In the genomic region with DNA sequence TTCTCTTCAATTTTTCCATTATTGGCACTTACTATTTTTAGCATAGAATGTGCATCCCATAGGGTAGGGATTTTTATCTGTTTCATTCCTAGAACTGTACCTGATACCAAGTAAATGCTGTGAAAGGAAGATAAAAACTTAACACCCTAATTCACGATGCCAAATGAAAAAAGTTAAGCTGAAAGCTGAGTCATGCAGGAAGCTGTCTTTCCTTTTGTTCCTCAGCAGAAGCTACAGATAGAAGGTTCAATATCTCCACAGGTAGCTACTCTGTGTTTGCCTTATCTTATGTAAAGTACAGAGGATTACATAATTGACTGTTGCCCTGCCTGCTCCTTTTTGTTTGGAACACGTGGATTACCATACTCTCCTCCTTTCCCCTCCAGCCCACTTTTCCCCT, we compare ENCODE assay signal across 12 cellular contexts.
DNase-seq lines count a peak whose midpoint lies in the region; ATAC-seq and TF ChIP-seq lines count a peak whose summit lies in the region.
"Had no signal": no experiment of that assay in that cellular context is flagged by ENCODE, and none has a peak within 500 bp of the region (broad histone marks: within the 10 kb centered on the region; RNA-seq: fewer than 3 reads in every experiment).

No MANE protein-coding gene starts in this region.

- TF ChIP-seq CTCF in A673 (conservative IDR thresholded peaks at IDR 0.05; ENCODE audit: low read depth, low read length): no peak
- no peak for TF ChIP-seq CTCF in H9 (conservative IDR thresholded peaks at IDR 0.05)
- no peak for TF ChIP-seq CTCF in PC-3 (conservative IDR thresholded peaks at IDR 0.05; ENCODE audit: low read depth, low read length)
- no peak for TF ChIP-seq CTCF in CD8-positive, alpha-beta T cell (IDR thresholded peaks at IDR 0.05)
- TF ChIP-seq CTCF in left ventricle myocardium inferior (IDR thresholded peaks at IDR 0.05; ENCODE audit: borderline replicate concordance): no peak

- H2BK15ac ChIP-seq in H9 (ENCODE audit: low read depth, low read length): no peak overlapping the region

- no peak overlapping the region for H2BK12ac ChIP-seq in H9 (ENCODE audit: insufficient read length, low read depth, low read length)

- no peaks in the 10 kb centered on the region for H3K79me1 ChIP-seq in H9 (ENCODE audit: insufficient read depth, low read depth, low read length, poor library complexity, severe bottlenecking)

- no peak overlapping the region for H2BK120ac ChIP-seq in H9 (ENCODE audit: low read depth, low read length, poor library complexity, severe bottlenecking)

- intact Hi-C loops in A673 (cut with micrococcal nuclease; ENCODE audit: unreplicated experiment) (no loop called here), PC-3 (cut with micrococcal nuclease) (loop anchor here (1.0 kb wide), 1 partner anchor 12 kb away; no protein-coding TSS in a partner anchor), left ventricle myocardium inferior (cut with micrococcal nuclease) (no loop called here)
- intact Hi-C loops in CD8-positive, alpha-beta T cell (cut with DNase I, micrococcal nuclease): no loop called here

- no peak overlapping the region for H3K18ac ChIP-seq in H9 (ENCODE audit: insufficient read length, low read depth, low read length)

- no peak overlapping the region for H4K91ac ChIP-seq in H9 (ENCODE audit: insufficient read length, low read depth, low read length)

- H4K5ac ChIP-seq in H9 (ENCODE audit: insufficient read length, low read depth, low read length): no peak overlapping the region

- H3K36me3 ChIP-seq in A673 (ENCODE audit: insufficient read depth, low read length, poor library complexity, severe bottlenecking) (no peaks in the 10 kb centered on the region), PC-3 (ENCODE audit: low read depth, low read length) (no peaks in the 10 kb centered on the region), left ventricle myocardium inferior (peaks cover 48% of the 10 kb centered on the region)
- peaks cover 1% of the 10 kb centered on the region for H3K36me3 ChIP-seq in CD8-positive, alpha-beta T cell (ENCODE audit: insufficient read depth, low read length)
- H3K36me3 ChIP-seq: breast epithelium had no signal

- peaks cover 14 to 17% of the 10 kb centered on the region in 2 experiments for H3K9me3 Mint-ChIP-seq in H9
- H3K9me3 Mint-ChIP-seq in CD8-positive, alpha-beta T cell: no peaks in the 10 kb centered on the region

- no peaks in the 10 kb centered on the region for H3K27me3 ChIP-seq in A673 (replicated peaks; ENCODE audit: insufficient read depth, low read depth, low read length, poor library complexity)
- H3K27me3 ChIP-seq in H9 (ENCODE audit: insufficient read depth, low read length): no peaks in the 10 kb centered on the region
- no peaks in the 10 kb centered on the region for H3K27me3 ChIP-seq in PC-3 (ENCODE audit: low read length)
- H3K27me3 ChIP-seq in CD8-positive, alpha-beta T cell (ENCODE audit: insufficient read depth, low read length): no peaks in the 10 kb centered on the region
- no peaks in the 10 kb centered on the region for H3K27me3 ChIP-seq in left ventricle myocardium inferior (ENCODE audit: low read depth)
- H3K27me3 ChIP-seq: breast epithelium had no signal

- H3K9me3 ChIP-seq in A673 (ENCODE audit: low read depth, low read length, poor library complexity, severe bottlenecking): no peaks in the 10 kb centered on the region
- peaks cover 3% of the 10 kb centered on the region for H3K9me3 ChIP-seq in H9 (ENCODE audit: control insufficient read depth, low read depth, low read length)
- no peaks in the 10 kb centered on the region for H3K9me3 ChIP-seq in PC-3 (ENCODE audit: low read length)
- H3K9me3 ChIP-seq in CD8-positive, alpha-beta T cell (ENCODE audit: low read length): no peaks in the 10 kb centered on the region
- H3K9me3 ChIP-seq in left ventricle myocardium inferior (replicated peaks): peaks cover 5% of the 10 kb centered on the region
- H3K9me3 ChIP-seq: breast epithelium had no signal

- TF ChIP-seq POLR2A in erythroblast (IDR thresholded peaks at IDR 0.05; ENCODE audit: low read length): no peak

- H3K23ac ChIP-seq in H9 (ENCODE audit: insufficient read length, low read depth, low read length): no peak overlapping the region

- H2AK5ac ChIP-seq in H9 (ENCODE audit: insufficient read length, low read length): no peak overlapping the region

- H3K4me3 ChIP-seq in A673 (ENCODE audit: low read depth, low read length, poor library complexity, severe bottlenecking) (no peak overlapping the region), PC-3 (ENCODE audit: low read length) (no peak overlapping the region), left ventricle myocardium inferior (no peak overlapping the region)
- no peak overlapping the region for H3K4me3 ChIP-seq in CD8-positive, alpha-beta T cell (ENCODE audit: low read depth, low read length)
- H3K4me3 ChIP-seq: breast epithelium had no signal

- no TSS peak for BruUV-seq in A673 (replicated peaks; lab: Mats Ljungman, UMichigan)
- no TSS peak for BruUV-seq in PC-3 (replicated peaks; lab: Mats Ljungman, UMichigan)

- no peak; the same call in 1 of the 2 replicates for ATAC-seq in PC-3
- no peak for ATAC-seq in CD8-positive, alpha-beta T cell

- H3F3A ChIP-seq in PC-3 (ENCODE audit: low read length, unreplicated experiment): no peaks in the 10 kb centered on the region

- H3K27ac ChIP-seq in A673 (ENCODE audit: low read depth, low read length, poor library complexity, severe bottlenecking): no peak overlapping the region
- peak overlapping the region; percentile 24 for H3K27ac ChIP-seq in H9 (ENCODE audit: insufficient read length, low read depth, low read length)
- H3K27ac ChIP-seq in PC-3 (ENCODE audit: low read length): no peak overlapping the region
- H3K27ac ChIP-seq in CD8-positive, alpha-beta T cell (ENCODE audit: low read depth, low read length): no peak overlapping the region
- H3K27ac ChIP-seq in left ventricle myocardium inferior (replicated peaks): no peak overlapping the region
- H3K27ac ChIP-seq: breast epithelium, RWPE1 had no signal

- peaks cover 6% of the 10 kb centered on the region for H3K4me1 ChIP-seq in A673 (ENCODE audit: insufficient read depth, low read length, poor library complexity, severe bottlenecking)
- H3K4me1 ChIP-seq in H9 (ENCODE audit: insufficient read depth, low read length): peaks cover 4% of the 10 kb centered on the region; the same call in 1 of the 2 replicates
- H3K4me1 ChIP-seq in PC-3 (ENCODE audit: insufficient read depth, low read length): peaks cover 9% of the 10 kb centered on the region
- no peaks in the 10 kb centered on the region for H3K4me1 ChIP-seq in CD8-positive, alpha-beta T cell (ENCODE audit: insufficient read depth, low read length)
- no peaks in the 10 kb centered on the region for H3K4me1 ChIP-seq in left ventricle myocardium inferior
- H3K4me1 ChIP-seq: breast epithelium had no signal

- H3K27ac Mint-ChIP-seq in H9: peak overlapping the region; percentile 99
- H3K27ac Mint-ChIP-seq in CD8-positive, alpha-beta T cell: no peak overlapping the region
- H3K27ac Mint-ChIP-seq: nephron had no signal

- H3K79me2 ChIP-seq in H9 (ENCODE audit: insufficient read depth, low read length) (no peaks in the 10 kb centered on the region), PC-3 (ENCODE audit: low read length) (no peaks in the 10 kb centered on the region)

- peak overlapping the region; percentile 5 for H3K4me2 ChIP-seq in H9 (ENCODE audit: insufficient read depth, insufficient read length, low read length)
- no peak overlapping the region for H3K4me2 ChIP-seq in PC-3 (ENCODE audit: low read length)

- no peaks in the 10 kb centered on the region for H3K9me2 ChIP-seq in PC-3 (replicated peaks; ENCODE audit: low read length)

- CTCF ChIA-PET in A673 (lab: Charles Lee) (no interaction called here), PC-3 (lab: Charles Lee) (no interaction called here)
- CTCF ChIA-PET in CD8-positive, alpha-beta T cell (lab: Charles Lee): no interaction called here

- H3K27me3 Mint-ChIP-seq in H9 (ENCODE audit: low read depth): no peaks in the 10 kb centered on the region
- no peaks in the 10 kb centered on the region for H3K27me3 Mint-ChIP-seq in CD8-positive, alpha-beta T cell (ENCODE audit: low read depth)
- H3K27me3 Mint-ChIP-seq: IgD-negative memory B cell had no signal

- no peak overlapping the region for H3K9ac ChIP-seq in H9 (ENCODE audit: extremely low read depth, insufficient read length, low read length)
- H3K9ac ChIP-seq in PC-3 (ENCODE audit: low read length): no peak overlapping the region

- DNase-seq in A673 (ENCODE audit: low spot score): peak; percentile 62
- no peak for DNase-seq in H9
- peak; percentile 32 for DNase-seq in PC-3
- DNase-seq in erythroblast (lab: John Stamatoyannopoulos, UW): peak; percentile 51 to 75
- DNase-seq in HK-2 (ENCODE audit: unreplicated experiment): no peak
- no peak for DNase-seq in kidney tubule cell (ENCODE audit: low spot score)
- no peak for DNase-seq in CD8-positive, alpha-beta T cell
- no peak for DNase-seq in left ventricle myocardium inferior

- H2AFZ ChIP-seq in H9 (ENCODE audit: low read length) (no peak overlapping the region), PC-3 (ENCODE audit: low read length) (no peak overlapping the region)

- H3K4me1 Mint-ChIP-seq in H9: peaks cover 26 to 28% of the 10 kb centered on the region in 2 experiments
- H3K4me1 Mint-ChIP-seq in CD8-positive, alpha-beta T cell (ENCODE audit: low read depth): peaks cover 7% of the 10 kb centered on the region
- H3K4me1 Mint-ChIP-seq: nephron had no signal

- H2BK5ac ChIP-seq in H9 (ENCODE audit: insufficient read length, low read length): no peak overlapping the region

- no peaks in the 10 kb centered on the region for H3K23me2 ChIP-seq in H9 (ENCODE audit: insufficient read length, low read depth, low read length, poor library complexity, severe bottlenecking)

- H2BK20ac ChIP-seq in H9 (ENCODE audit: low read depth, low read length, poor library complexity, severe bottlenecking): no peak overlapping the region

- no peak overlapping the region for H3K14ac ChIP-seq in H9 (ENCODE audit: insufficient read depth, low read length)

- H4K20me1 ChIP-seq in H9 (ENCODE audit: control insufficient read depth, insufficient read depth, insufficient read length) (no peaks in the 10 kb centered on the region), PC-3 (ENCODE audit: low read length) (no peaks in the 10 kb centered on the region)

- no peak overlapping the region for H4K8ac ChIP-seq in H9 (replicated peaks; ENCODE audit: insufficient read length, low read depth, low read length)

- peak overlapping the region; percentile 22 to 41; a peak in 3 of 5 replicates for H3K4me3 Mint-ChIP-seq in H9
- no peak overlapping the region for H3K4me3 Mint-ChIP-seq in CD8-positive, alpha-beta T cell
- H3K4me3 Mint-ChIP-seq: IgD-negative memory B cell, nephron had no signal

- H3K56ac ChIP-seq in H9 (ENCODE audit: insufficient read length, low read depth, low read length): no peak overlapping the region

- H3K4ac ChIP-seq in H9 (ENCODE audit: low read depth, low read length): no peak overlapping the region

- WGBS in H9 (ENCODE audit: extremely low coverage, insufficient read length, low lambda C conversion rate): no CpG with 5 or more reads among the region's 2 CpGs

- no peak overlapping the region for H3T11ph ChIP-seq in H9 (ENCODE audit: low read length)

- peaks cover 36 to 77% (median 75%) of the 10 kb centered on the region in 3 experiments for H3K36me3 Mint-ChIP-seq in H9 (ENCODE audit: insufficient read depth in 1 of 3, low read depth in 3 of 3)
- H3K36me3 Mint-ChIP-seq in CD8-positive, alpha-beta T cell: peaks cover 60% of the 10 kb centered on the region

- POLR2A ChIA-PET in A673 (lab: Charles Lee; ENCODE audit: low non-redundant PET): no interaction called here
- POLR2A ChIA-PET in PC-3 (lab: Charles Lee; ENCODE audit: unreplicated experiment): interaction anchor here (0.6 kb wide), 1 partner anchor 106 kb away, joined by 3 read pairs; no protein-coding TSS in a partner anchor
- POLR2A ChIA-PET in CD8-positive, alpha-beta T cell (lab: Charles Lee): no interaction called here

Comparison
In these comparisons a context has a peak if more than half of its experiments do, and no peak if none do; other contexts are left out.
1. DNase-seq: peak in A673 (single experiment), PC-3 (single experiment) and erythroblast (2 of 2); none in H9 (single experiment), HK-2 (single experiment), kidney tubule cell (single experiment), CD8-positive, alpha-beta T cell (0 of 7) and left ventricle myocardium inferior (single experiment).